ENCODE assay signal across 2 cellular contexts in the genomic region with DNA sequence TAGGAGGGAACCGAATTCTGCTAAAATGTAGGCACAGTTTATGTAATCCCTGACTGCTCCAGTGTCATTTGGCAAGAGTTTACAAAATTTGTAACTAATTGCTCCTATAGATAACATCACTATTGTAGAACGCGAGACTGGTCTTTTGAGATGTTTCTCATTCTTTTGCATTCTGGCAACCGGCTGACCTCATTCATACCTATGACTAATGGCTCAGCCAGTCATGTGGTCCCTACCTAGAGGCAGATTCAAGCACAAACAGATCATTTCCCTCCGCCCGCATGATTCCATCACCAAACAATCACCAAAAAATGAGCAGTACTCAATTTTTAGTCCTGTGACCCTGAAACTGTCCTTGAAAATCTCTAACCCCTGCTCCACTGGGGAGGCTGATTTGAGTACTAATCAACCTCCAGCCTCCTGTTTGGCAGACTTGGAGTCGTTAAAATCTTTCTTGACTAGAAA.
TF ChIP-seq lines count a peak whose summit lies in the region.

No MANE protein-coding gene starts in this region.

TF ChIP-seq in A549, 52 proteins besides CTCF, POLR2A, EP300 and RAD21 (continued from another document):
- TF ChIP-seq, protein P1, sequence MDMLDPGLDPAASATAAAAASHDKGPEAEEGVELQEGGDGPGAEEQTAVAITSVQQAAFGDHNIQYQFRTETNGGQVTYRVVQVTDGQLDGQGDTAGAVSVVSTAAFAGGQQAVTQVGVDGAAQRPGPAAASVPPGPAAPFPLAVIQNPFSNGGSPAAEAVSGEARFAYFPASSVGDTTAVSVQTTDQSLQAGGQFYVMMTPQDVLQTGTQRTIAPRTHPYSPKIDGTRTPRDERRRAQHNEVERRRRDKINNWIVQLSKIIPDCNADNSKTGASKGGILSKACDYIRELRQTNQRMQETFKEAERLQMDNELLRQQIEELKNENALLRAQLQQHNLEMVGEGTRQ (IDR thresholded peaks at IDR 0.05): peak; percentile 38; the same call in 1 of the 2 replicates
- peak; percentile 81 for TF ChIP-seq GATA3 (IDR thresholded peaks at IDR 0.05; ENCODE audit: borderline replicate concordance)

TF ChIP-seq in HEK293, 187 proteins besides CTCF, POLR2A, EP300 and RAD21 (continued from another document and continues in another):
- TF ChIP-seq, protein P2, sequence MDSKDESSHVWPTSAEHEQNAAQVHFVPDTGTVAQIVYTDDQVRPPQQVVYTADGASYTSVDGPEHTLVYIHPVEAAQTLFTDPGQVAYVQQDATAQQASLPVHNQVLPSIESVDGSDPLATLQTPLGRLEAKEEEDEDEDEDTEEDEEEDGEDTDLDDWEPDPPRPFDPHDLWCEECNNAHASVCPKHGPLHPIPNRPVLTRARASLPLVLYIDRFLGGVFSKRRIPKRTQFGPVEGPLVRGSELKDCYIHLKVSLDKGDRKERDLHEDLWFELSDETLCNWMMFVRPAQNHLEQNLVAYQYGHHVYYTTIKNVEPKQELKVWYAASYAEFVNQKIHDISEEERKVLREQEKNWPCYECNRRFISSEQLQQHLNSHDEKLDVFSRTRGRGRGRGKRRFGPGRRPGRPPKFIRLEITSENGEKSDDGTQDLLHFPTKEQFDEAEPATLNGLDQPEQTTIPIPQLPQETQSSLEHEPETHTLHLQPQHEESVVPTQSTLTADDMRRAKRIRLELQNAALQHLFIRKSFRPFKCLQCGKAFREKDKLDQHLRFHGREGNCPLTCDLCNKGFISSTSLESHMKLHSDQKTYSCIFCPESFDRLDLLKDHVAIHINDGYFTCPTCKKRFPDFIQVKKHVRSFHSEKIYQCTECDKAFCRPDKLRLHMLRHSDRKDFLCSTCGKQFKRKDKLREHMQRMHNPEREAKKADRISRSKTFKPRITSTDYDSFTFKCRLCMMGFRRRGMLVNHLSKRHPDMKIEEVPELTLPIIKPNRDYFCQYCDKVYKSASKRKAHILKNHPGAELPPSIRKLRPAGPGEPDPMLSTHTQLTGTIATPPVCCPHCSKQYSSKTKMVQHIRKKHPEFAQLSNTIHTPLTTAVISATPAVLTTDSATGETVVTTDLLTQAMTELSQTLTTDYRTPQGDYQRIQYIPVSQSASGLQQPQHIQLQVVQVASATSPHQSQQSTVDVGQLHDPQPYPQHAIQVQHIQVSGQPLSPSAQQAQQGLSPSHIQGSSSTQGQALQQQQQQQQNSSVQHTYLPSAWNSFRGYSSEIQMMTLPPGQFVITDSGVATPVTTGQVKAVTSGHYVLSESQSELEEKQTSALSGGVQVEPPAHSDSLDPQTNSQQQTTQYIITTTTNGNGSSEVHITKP (tag by site-specific recombination; IDR thresholded peaks at IDR 0.05): peak; percentile 76
- TF ChIP-seq ZBTB17 (tag by site-specific recombination; IDR thresholded peaks at IDR 0.05) (peak; percentile 94), ZNF600 (tag by site-specific recombination; IDR thresholded peaks at IDR 0.05) (peak; percentile 92), MYNN (tag by site-specific recombination; IDR thresholded peaks at IDR 0.05; ENCODE audit: borderline replicate concordance) (peak; percentile 11; the same call in 1 of the 2 replicates), SCRT2 (tag by site-specific recombination; IDR thresholded peaks at IDR 0.05) (0 out of 2 replicates have a peak, but pooled peaks have one; percentile 43), ZBTB21 (tag by site-specific recombination; IDR thresholded peaks at IDR 0.05) (peak; percentile 94), GLIS1 (tag by site-specific recombination; IDR thresholded peaks at IDR 0.05) (peak; percentile 34), SP7 (tag by site-specific recombination; IDR thresholded peaks at IDR 0.05) (peak; percentile 87), WT1 (tag by site-specific recombination; IDR thresholded peaks at IDR 0.05) (0 out of 2 replicates have a peak, but pooled peaks have one; percentile 38), KLF10 (tag by site-specific recombination; IDR thresholded peaks at IDR 0.05) (peak; percentile 76; the same call in 1 of the 2 replicates), ZNF394 (tag by site-specific recombination; IDR thresholded peaks at IDR 0.05; ENCODE audit: borderline replicate concordance) (peak; percentile 72; the same call in 1 of the 2 replicates), ZNF324 (tag by site-specific recombination; IDR thresholded peaks at IDR 0.05) (0 out of 2 replicates have a peak, but pooled peaks have one; percentile 74), ZSCAN23 (tag by site-specific recombination; IDR thresholded peaks at IDR 0.05) (0 out of 2 replicates have a peak, but pooled peaks have one; percentile 53), ZNF660 (tag by site-specific recombination; IDR thresholded peaks at IDR 0.05) (peak; percentile 92), KLF1 (tag by site-specific recombination; IDR thresholded peaks at IDR 0.05) (peak; percentile 30; the same call in 1 of the 2 replicates), ZNF335 (tag by site-specific recombination; conservative IDR thresholded peaks at IDR 0.05) (peak; percentile 65), ZNF558 (tag by site-specific recombination; IDR thresholded peaks at IDR 0.05) (peak; percentile 86; the same call in 1 of the 2 replicates), ZXDB (tag by site-specific recombination; IDR thresholded peaks at IDR 0.05) (peak; percentile 82), HOXD13 (CRISPR knock-in tag; IDR thresholded peaks at IDR 0.05; ENCODE audit: borderline replicate concordance) (0 out of 2 replicates have a peak, but pooled peaks have one; percentile 67), ZNF24 (tag by site-specific recombination; IDR thresholded peaks at IDR 0.05) (peak; percentile 95), ZFP37 (tag by site-specific recombination; IDR thresholded peaks at IDR 0.05) (0 out of 2 replicates have a peak, but pooled peaks have one; percentile 14)
- TF ChIP-seq, protein P3, sequence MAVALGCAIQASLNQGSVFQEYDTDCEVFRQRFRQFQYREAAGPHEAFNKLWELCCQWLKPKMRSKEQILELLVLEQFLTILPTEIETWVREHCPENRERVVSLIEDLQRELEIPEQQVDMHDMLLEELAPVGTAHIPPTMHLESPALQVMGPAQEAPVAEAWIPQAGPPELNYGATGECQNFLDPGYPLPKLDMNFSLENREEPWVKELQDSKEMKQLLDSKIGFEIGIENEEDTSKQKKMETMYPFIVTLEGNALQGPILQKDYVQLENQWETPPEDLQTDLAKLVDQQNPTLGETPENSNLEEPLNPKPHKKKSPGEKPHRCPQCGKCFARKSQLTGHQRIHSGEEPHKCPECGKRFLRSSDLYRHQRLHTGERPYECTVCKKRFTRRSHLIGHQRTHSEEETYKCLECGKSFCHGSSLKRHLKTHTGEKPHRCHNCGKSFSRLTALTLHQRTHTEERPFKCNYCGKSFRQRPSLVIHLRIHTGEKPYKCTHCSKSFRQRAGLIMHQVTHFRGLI (tag by site-specific recombination; IDR thresholded peaks at IDR 0.05): peak; percentile 39; the same call in 1 of the 2 replicates
- TF ChIP-seq, protein P4, sequence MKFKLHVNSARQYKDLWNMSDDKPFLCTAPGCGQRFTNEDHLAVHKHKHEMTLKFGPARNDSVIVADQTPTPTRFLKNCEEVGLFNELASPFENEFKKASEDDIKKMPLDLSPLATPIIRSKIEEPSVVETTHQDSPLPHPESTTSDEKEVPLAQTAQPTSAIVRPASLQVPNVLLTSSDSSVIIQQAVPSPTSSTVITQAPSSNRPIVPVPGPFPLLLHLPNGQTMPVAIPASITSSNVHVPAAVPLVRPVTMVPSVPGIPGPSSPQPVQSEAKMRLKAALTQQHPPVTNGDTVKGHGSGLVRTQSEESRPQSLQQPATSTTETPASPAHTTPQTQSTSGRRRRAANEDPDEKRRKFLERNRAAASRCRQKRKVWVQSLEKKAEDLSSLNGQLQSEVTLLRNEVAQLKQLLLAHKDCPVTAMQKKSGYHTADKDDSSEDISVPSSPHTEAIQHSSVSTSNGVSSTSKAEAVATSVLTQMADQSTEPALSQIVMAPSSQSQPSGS (tag by site-specific recombination; IDR thresholded peaks at IDR 0.05; ENCODE audit: low read depth): peak; percentile 72
- TF ChIP-seq, protein P5, sequence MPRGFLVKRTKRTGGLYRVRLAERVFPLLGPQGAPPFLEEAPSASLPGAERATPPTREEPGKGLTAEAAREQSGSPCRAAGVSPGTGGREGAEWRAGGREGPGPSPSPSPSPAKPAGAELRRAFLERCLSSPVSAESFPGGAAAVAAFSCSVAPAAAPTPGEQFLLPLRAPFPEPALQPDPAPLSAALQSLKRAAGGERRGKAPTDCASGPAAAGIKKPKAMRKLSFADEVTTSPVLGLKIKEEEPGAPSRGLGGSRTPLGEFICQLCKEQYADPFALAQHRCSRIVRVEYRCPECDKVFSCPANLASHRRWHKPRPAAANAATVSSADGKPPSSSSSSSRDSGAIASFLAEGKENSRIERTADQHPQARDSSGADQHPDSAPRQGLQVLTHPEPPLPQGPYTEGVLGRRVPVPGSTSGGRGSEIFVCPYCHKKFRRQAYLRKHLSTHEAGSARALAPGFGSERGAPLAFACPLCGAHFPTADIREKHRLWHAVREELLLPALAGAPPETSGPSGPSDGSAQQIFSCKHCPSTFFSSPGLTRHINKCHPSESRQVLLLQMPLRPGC (tag by site-specific recombination; IDR thresholded peaks at IDR 0.05): peak; percentile 89
- TF ChIP-seq, protein P6, sequence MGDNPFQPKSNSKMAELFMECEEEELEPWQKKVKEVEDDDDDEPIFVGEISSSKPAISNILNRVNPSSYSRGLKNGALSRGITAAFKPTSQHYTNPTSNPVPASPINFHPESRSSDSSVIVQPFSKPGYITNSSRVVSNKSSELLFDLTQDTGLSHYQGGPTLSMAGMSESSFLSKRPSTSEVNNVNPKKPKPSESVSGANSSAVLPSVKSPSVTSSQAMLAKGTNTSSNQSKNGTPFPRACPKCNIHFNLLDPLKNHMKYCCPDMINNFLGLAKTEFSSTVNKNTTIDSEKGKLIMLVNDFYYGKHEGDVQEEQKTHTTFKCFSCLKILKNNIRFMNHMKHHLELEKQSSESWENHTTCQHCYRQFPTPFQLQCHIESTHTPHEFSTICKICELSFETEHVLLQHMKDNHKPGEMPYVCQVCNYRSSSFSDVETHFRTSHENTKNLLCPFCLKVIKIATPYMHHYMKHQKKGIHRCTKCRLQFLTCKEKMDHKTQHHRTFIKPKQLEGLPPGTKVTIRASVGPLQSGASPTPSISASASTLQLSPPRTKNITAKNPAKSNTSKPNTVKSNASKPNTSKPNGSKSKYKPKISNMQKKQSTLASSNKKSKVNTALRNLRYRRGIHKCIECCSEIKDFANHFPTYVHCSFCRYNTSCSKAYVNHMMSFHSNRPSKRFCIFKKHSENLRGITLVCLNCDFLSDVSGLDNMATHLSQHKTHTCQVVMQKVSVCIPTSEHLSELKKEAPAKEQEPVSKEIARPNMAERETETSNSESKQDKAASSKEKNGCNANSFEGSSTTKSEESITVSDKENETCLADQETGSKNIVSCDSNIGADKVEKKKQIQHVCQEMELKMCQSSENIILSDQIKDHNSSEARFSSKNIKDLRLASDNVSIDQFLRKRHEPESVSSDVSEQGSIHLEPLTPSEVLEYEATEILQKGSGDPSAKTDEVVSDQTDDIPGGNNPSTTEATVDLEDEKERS (tag by site-specific recombination; IDR thresholded peaks at IDR 0.05): peak; percentile 36; the same call in 1 of the 2 replicates
- TF ChIP-seq, protein P7, sequence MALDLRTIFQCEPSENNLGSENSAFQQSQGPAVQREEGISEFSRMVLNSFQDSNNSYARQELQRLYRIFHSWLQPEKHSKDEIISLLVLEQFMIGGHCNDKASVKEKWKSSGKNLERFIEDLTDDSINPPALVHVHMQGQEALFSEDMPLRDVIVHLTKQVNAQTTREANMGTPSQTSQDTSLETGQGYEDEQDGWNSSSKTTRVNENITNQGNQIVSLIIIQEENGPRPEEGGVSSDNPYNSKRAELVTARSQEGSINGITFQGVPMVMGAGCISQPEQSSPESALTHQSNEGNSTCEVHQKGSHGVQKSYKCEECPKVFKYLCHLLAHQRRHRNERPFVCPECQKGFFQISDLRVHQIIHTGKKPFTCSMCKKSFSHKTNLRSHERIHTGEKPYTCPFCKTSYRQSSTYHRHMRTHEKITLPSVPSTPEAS (tag by site-specific recombination; IDR thresholded peaks at IDR 0.05): peak; percentile 92
- TF ChIP-seq, protein P8, sequence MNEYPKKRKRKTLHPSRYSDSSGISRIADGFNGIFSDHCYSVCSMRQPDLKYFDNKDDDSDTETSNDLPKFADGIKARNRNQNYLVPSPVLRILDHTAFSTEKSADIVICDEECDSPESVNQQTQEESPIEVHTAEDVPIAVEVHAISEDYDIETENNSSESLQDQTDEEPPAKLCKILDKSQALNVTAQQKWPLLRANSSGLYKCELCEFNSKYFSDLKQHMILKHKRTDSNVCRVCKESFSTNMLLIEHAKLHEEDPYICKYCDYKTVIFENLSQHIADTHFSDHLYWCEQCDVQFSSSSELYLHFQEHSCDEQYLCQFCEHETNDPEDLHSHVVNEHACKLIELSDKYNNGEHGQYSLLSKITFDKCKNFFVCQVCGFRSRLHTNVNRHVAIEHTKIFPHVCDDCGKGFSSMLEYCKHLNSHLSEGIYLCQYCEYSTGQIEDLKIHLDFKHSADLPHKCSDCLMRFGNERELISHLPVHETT (tag by site-specific recombination; IDR thresholded peaks at IDR 0.05): peak; percentile 87
- TF ChIP-seq, protein P9, sequence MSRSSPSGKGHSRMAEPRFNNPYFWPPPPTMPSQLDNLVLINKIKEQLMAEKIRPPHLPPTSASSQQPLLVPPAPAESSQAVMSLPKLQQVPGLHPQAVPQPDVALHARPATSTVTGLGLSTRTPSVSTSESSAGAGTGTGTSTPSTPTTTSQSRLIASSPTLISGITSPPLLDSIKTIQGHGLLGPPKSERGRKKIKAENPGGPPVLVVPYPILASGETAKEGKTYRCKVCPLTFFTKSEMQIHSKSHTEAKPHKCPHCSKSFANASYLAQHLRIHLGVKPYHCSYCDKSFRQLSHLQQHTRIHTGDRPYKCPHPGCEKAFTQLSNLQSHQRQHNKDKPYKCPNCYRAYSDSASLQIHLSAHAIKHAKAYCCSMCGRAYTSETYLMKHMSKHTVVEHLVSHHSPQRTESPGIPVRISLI (tag by site-specific recombination; IDR thresholded peaks at IDR 0.05): peak; percentile 58
- TF ChIP-seq, protein P10, sequence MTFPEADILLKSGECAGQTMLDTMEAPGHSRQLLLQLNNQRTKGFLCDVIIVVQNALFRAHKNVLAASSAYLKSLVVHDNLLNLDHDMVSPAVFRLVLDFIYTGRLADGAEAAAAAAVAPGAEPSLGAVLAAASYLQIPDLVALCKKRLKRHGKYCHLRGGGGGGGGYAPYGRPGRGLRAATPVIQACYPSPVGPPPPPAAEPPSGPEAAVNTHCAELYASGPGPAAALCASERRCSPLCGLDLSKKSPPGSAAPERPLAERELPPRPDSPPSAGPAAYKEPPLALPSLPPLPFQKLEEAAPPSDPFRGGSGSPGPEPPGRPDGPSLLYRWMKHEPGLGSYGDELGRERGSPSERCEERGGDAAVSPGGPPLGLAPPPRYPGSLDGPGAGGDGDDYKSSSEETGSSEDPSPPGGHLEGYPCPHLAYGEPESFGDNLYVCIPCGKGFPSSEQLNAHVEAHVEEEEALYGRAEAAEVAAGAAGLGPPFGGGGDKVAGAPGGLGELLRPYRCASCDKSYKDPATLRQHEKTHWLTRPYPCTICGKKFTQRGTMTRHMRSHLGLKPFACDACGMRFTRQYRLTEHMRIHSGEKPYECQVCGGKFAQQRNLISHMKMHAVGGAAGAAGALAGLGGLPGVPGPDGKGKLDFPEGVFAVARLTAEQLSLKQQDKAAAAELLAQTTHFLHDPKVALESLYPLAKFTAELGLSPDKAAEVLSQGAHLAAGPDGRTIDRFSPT (tag by site-specific recombination; IDR thresholded peaks at IDR 0.05): peak; percentile 89
